ENCODE assay signal across 21 cellular contexts in the genomic region with DNA sequence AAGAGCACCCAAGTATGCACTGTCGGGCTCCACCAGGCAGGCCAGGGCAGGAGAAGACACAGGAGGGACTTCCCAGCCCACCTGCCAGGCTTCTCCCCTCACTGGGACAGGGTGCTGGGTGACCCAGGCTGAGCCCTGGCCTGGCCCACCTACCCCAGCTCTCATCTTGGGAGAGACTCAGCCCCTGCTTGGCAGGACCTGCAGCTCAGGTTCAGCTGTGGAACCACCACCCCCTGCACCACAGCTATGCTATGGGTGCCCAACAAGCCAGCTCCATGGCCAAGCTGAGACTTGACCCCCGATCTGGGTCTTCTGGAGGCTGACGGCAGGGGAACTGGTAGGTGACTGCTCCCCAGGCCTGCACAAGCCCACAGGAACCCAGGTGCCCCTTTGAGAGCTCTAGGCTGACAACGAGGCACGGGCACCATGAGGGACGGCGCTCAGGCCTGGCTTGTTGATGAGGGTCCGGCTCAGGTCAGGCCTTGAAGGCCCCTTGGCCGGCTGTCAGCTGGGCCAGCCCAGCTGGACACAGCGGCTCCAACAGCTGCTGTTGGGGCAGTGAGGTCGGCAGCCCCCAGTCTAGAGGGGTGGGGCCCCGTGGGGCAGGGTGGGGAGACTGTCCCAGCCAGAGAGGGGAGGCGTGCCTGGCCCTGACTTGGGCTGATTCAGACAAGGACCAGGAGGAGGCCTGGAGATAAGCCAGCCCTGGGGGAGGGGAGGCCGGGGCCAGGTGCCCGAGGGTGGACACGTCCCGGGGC. TPM values are rescaled to one million over a fixed set of nuclear protein-coding genes. Genes with fewer than 3 reads are reported as not detected.
DNase-seq lines count a peak whose midpoint lies in the region; ATAC-seq, FAIRE-seq and TF ChIP-seq lines count a peak whose summit lies in the region.
"Had no signal": no experiment of that assay in that cellular context is flagged by ENCODE, and none has a peak within 500 bp of the region (broad histone marks: within the 10 kb centered on the region; RNA-seq: fewer than 3 reads in every experiment).

No MANE protein-coding gene starts in this region.

- TF ChIP-seq CTCF in left ventricle myocardium inferior (IDR thresholded peaks at IDR 0.05; ENCODE audit: borderline replicate concordance) (no peak), heart right ventricle (IDR thresholded peaks at IDR 0.05) (no peak), bronchial epithelial cell (IDR thresholded peaks at IDR 0.05; ENCODE audit: insufficient read depth, low read length, severe bottlenecking) (no peak), thyroid gland (IDR thresholded peaks at IDR 0.05) (no peak)

- H3K27me3 ChIP-seq in left ventricle myocardium inferior (ENCODE audit: low read depth) (peaks cover 50% of the 10 kb centered on the region), heart right ventricle (peaks cover 4 to 43% (median 36%) of the 10 kb centered on the region in 7 donors), bronchial epithelial cell (ENCODE audit: control insufficient read depth, insufficient read depth, low read length) (peaks cover 4% of the 10 kb centered on the region), thyroid gland (no peaks in the 10 kb centered on the region)

- peak; percentile 30 for DNase-seq in left ventricle myocardium inferior
- no peak for DNase-seq in heart right ventricle
- peak; percentile 12 for DNase-seq in bronchial epithelial cell (ENCODE audit: low read depth)
- peak; percentile 23 to 28 for DNase-seq in thyroid gland
- no peak for DNase-seq in HPDE6-E6E7 (ENCODE audit: extremely low spot score)
- DNase-seq: activated CD4-positive, alpha-beta T cell treated with anti-CD3 and anti-CD28 coated beads for 48 hours; activated naive CD4-positive, alpha-beta T cell treated with anti-CD3 and anti-CD28 coated beads for 36 hours; CD4-positive, alpha-beta memory T cell; glutamatergic neuron; mesendoderm; NCI-H1694 treated with DMSO at 0.1 percent for 48 hours; NCI-H510A; nephron progenitor cell had no signal

- no peak for FAIRE-seq in bronchial epithelial cell (lab: Jason Lieb, UNC)
- FAIRE-seq: islet of Langerhans had no signal

- 27 to 31% methylated on average over 17 of the region's 17 CpGs for WGBS in heart right ventricle, 2 donors
- 37 to 43% methylated on average over 10 to 15 of the region's 17 CpGs for WGBS in thyroid gland, 2 donors

- H3K27ac ChIP-seq in left ventricle myocardium inferior (replicated peaks) (no peak overlapping the region), heart right ventricle (no peak overlapping the region), thyroid gland (no peak overlapping the region)
- H3K27ac ChIP-seq: coronary artery had no signal

- intact Hi-C loops in left ventricle myocardium inferior (cut with micrococcal nuclease): no loop called here
- intact Hi-C loops in heart right ventricle (cut with DNase I): loop anchor here in 1 of 10 donors (5.0 kb wide), 1 partner anchor 71 kb away; no protein-coding TSS in a partner anchor
- intact Hi-C loops in thyroid gland (cut with DNase I): loop anchor here (2.0 kb wide), 1 partner anchor 73 kb away; no protein-coding TSS in a partner anchor

- H3K9me3 ChIP-seq in left ventricle myocardium inferior (replicated peaks): no peaks in the 10 kb centered on the region
- no peaks in the 10 kb centered on the region for H3K9me3 ChIP-seq in heart right ventricle
- no peaks in the 10 kb centered on the region for H3K9me3 ChIP-seq in thyroid gland
- H3K9me3 ChIP-seq: HAP-1 had no signal

- H3K36me3 ChIP-seq in left ventricle myocardium inferior (peaks cover 8% of the 10 kb centered on the region), heart right ventricle (peaks cover 0 to 17% (median 0%) of the 10 kb centered on the region in 9 donors), bronchial epithelial cell (ENCODE audit: control insufficient read depth, insufficient read depth, low read length) (peaks cover 7% of the 10 kb centered on the region), thyroid gland (peaks cover 0 to 6% of the 10 kb centered on the region in 2 donors)

- H3K4me3 ChIP-seq in left ventricle myocardium inferior (no peak overlapping the region), heart right ventricle (no peak overlapping the region), bronchial epithelial cell (ENCODE audit: low read depth, low read length) (no peak overlapping the region), thyroid gland (replicated peaks in 1 of 3) (no peak overlapping the region)
- H3K4me3 ChIP-seq: coronary artery, HAP-1 had no signal

- TF ChIP-seq POLR2A in thyroid gland (IDR thresholded peaks at IDR 0.05): no peak

- H3K4me1 ChIP-seq in left ventricle myocardium inferior: peaks cover 21% of the 10 kb centered on the region
- H3K4me1 ChIP-seq in heart right ventricle: peaks cover 8 to 31% (median 18%) of the 10 kb centered on the region in 9 donors
- peaks cover 7 to 15% of the 10 kb centered on the region in 2 donors for H3K4me1 ChIP-seq in thyroid gland
- H3K4me1 ChIP-seq: HAP-1 had no signal

- ATAC-seq in heart right ventricle: no peak
- no peak for ATAC-seq in HG02852 (IDR thresholded peaks at IDR 0.05; ENCODE audit: unreplicated experiment)

RNA-seq across cellular contexts. Expression of a gene that starts 4.6 kb away (rescaled TPM):
- 10.6 TPM for total RNA-seq in left ventricle myocardium inferior
- 10 to 100 TPM in 1 of 10 donors, 1 to 10 TPM in 9; 5.8 to 12.0 (median 7.9) TPM for total RNA-seq in heart right ventricle
- 10 to 100 TPM; 13.7 to 23.3 TPM for polyA plus RNA-seq in heart right ventricle
- total RNA-seq in bronchial epithelial cell: 20.9 and 27.4 TPM in 2 replicates
- total RNA-seq in thyroid gland: 10 to 100 TPM; 14.1 to 27.9 (median 20.8) TPM

RNA-seq across cellular contexts. Expression of a gene that starts 4.8 kb away (rescaled TPM):
- total RNA-seq in left ventricle myocardium inferior (3.1 TPM), heart right ventricle (1 to 10 TPM; 2.8 to 8.2 (median 5.2) TPM), bronchial epithelial cell (1.6 and 2.8 TPM in 2 replicates), thyroid gland (10 to 100 TPM; 10.1 to 14.6 (median 11.7) TPM)
- polyA plus RNA-seq in heart right ventricle: 1 to 10 TPM; 6.0 to 7.0 TPM

RNA-seq across cellular contexts. Expression of a gene that starts 17.0 kb away (rescaled TPM):
- total RNA-seq in left ventricle myocardium inferior (not detected), heart right ventricle (not detected), bronchial epithelial cell (not detected in 2 replicates), thyroid gland (not detected)
- not detected for polyA plus RNA-seq in heart right ventricle
- total RNA-seq: A673; activated naive CD4-positive, alpha-beta T cell treated with anti-CD3 and anti-CD28 coated beads for 36 hours; CD4-positive, alpha-beta memory T cell; OCI-LY7; SK-MEL-5 had no signal
- polyA plus RNA-seq: CD4-positive, alpha-beta memory T cell; esophagus had no signal

RNA-seq across cellular contexts. Expression of a gene that starts 23.0 kb away (rescaled TPM):
- total RNA-seq in left ventricle myocardium inferior: 0.91 TPM
- total RNA-seq in heart right ventricle: 1 to 10 TPM in 1 of 10 donors, under 1 TPM in 2, not detected in 7; 0.17 to 4.0 (median 0.38) TPM
- polyA plus RNA-seq in heart right ventricle: under 1 TPM in 1 of 2 donors, not detected in 1; 0.09 TPM
- 2.6 and 4.5 TPM in 2 replicates for total RNA-seq in bronchial epithelial cell
- not detected for total RNA-seq in thyroid gland
- total RNA-seq: A673; activated naive CD4-positive, alpha-beta T cell treated with anti-CD3 and anti-CD28 coated beads for 36 hours; CD4-positive, alpha-beta memory T cell; SK-MEL-5 had no signal
- polyA plus RNA-seq: CD4-positive, alpha-beta memory T cell had no signal

RNA-seq across cellular contexts. Expression of a gene that starts 42.8 kb away (rescaled TPM):
- total RNA-seq in left ventricle myocardium inferior: 30.3 TPM
- 10 to 100 TPM; 18.7 to 33.0 (median 24.1) TPM for total RNA-seq in heart right ventricle
- 10 to 100 TPM; 29.1 to 62.9 TPM for polyA plus RNA-seq in heart right ventricle
- 33.2 and 43.1 TPM in 2 replicates for total RNA-seq in bronchial epithelial cell
- total RNA-seq in thyroid gland: 10 to 100 TPM; 38.7 to 53.8 (median 44.6) TPM

Comparison
In these comparisons a context has a peak if more than half of its experiments do, and no peak if none do; other contexts are left out.
1. DNase-seq: peak in left ventricle myocardium inferior (single experiment), bronchial epithelial cell (single experiment) and thyroid gland (2 of 2); none in heart right ventricle (0 of 2) and HPDE6-E6E7 (single experiment).